24 cellular contexts compared by ENCODE assay signal in the genomic region with DNA sequence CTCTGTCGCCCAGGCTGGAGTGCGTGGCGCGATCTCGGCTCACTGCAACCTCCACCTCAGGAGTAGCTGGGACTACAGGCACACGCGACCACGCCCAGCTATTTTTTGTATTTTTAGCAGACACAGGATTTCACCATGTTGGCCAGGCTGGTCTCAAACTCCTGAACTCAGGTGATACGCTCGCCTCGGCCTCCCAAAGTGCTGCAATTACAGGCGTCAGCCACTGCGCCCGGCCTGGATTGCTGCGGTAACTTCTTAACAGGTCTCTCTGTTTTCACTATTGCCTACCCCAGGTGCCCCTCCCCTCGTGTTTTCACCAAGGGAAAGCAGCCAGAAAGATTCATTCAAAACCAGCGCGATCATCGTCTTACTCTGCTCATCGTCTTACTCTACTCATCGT.
"Had no signal": no experiment of that assay in that cellular context is flagged by ENCODE, and none has a peak within 500 bp of the region (broad histone marks: within the 10 kb centered on the region; RNA-seq: fewer than 3 reads in every experiment).

No MANE protein-coding gene starts in this region.

- H3K27me3 Mint-ChIP-seq: naive B cell; natural killer cell treated with Interleukin-12 subunit alpha and Interleukin-12 subunit beta and Interleukin-15 and Interleukin-18, amount 100 ng/mL, for 72 hours had no signal

- H3K27ac Mint-ChIP-seq: mesothelial cell of epicardium; natural killer cell treated with Interleukin-12 subunit alpha and Interleukin-12 subunit beta and Interleukin-15 and Interleukin-18, amount 100 ng/mL, for 72 hours; stimulated activated effector memory CD8-positive, alpha-beta T cell treated with anti-CD3 and anti-CD28 coated beads, Interleukin-12 subunit alpha, Interleukin-12 subunit beta, amount 100 ng/mL, for 72 hours had no signal

- H3K36me3 ChIP-seq: esophagus squamous epithelium, left lung, right lobe of liver, thyroid gland had no signal

- DNase-seq: dermis blood vessel endothelial cell; effector memory CD4-positive, alpha-beta T cell; erythroblast; esophagus squamous epithelium; foreskin melanocyte; kidney; left lung; mesenchymal stem cell; mucosa of descending colon; naive B cell; retina; right lobe of liver; small intestine; stimulated activated CD4-positive, alpha-beta T cell treated with anti-CD3 and anti-CD28 coated beads, Interleukin-2, amount 100 ng/mL, for 24 hours; stimulated activated CD4-positive, alpha-beta T cell treated with anti-CD3 and anti-CD28 coated beads, Interleukin-4, amount 100 ng/mL, for 24 hours; stimulated activated naive CD4-positive, alpha-beta T cell treated with Interleukin-2 at 50 U/mL for 16 hours; stomach; thyroid gland had no signal

- H3K9me3 ChIP-seq: esophagus squamous epithelium, left lung, mucosa of descending colon, right lobe of liver, stomach, thyroid gland had no signal

- H3K4me3 ChIP-seq: coronary artery, esophagus squamous epithelium, left lung, mucosa of descending colon, right lobe of liver, stomach, thyroid gland had no signal

- H3K27ac ChIP-seq: coronary artery, esophagus squamous epithelium, left lung, right lobe of liver, stomach, thyroid gland had no signal

- H3K4me1 Mint-ChIP-seq: mesothelial cell of epicardium; naive B cell; stimulated activated effector memory CD8-positive, alpha-beta T cell treated with anti-CD3 and anti-CD28 coated beads, Interleukin-12 subunit alpha, Interleukin-12 subunit beta, amount 100 ng/mL, for 72 hours had no signal

- H3K27me3 ChIP-seq: esophagus squamous epithelium, left lung, right lobe of liver, stomach, thyroid gland had no signal

- H3K4me1 ChIP-seq: left lung, right lobe of liver had no signal

- H3K4me3 Mint-ChIP-seq: mesothelial cell of epicardium; natural killer cell treated with Interleukin-12 subunit alpha and Interleukin-12 subunit beta and Interleukin-15 and Interleukin-18, amount 100 ng/mL, for 72 hours; neural crest cell; stimulated activated effector memory CD8-positive, alpha-beta T cell treated with anti-CD3 and anti-CD28 coated beads, Interleukin-12 subunit alpha, Interleukin-12 subunit beta, amount 100 ng/mL, for 72 hours had no signal

- H3K36me3 Mint-ChIP-seq: naive B cell; natural killer cell treated with Interleukin-12 subunit alpha and Interleukin-12 subunit beta and Interleukin-15 and Interleukin-18, amount 100 ng/mL, for 72 hours; stimulated activated effector memory CD8-positive, alpha-beta T cell treated with anti-CD3 and anti-CD28 coated beads, Interleukin-12 subunit alpha, Interleukin-12 subunit beta, amount 100 ng/mL, for 72 hours had no signal

- H3K9me3 Mint-ChIP-seq: mesothelial cell of epicardium; naive B cell; natural killer cell treated with Interleukin-12 subunit alpha and Interleukin-12 subunit beta and Interleukin-15 and Interleukin-18, amount 100 ng/mL, for 72 hours; neural crest cell; stimulated activated effector memory CD8-positive, alpha-beta T cell treated with anti-CD3 and anti-CD28 coated beads, Interleukin-12 subunit alpha, Interleukin-12 subunit beta, amount 100 ng/mL, for 72 hours had no signal

- FAIRE-seq: endometrium, kidney, small intestine had no signal
